ENCODE assay signal across 25 cellular contexts in genomic region chr6:111800821-111801220, GRCh38.
DNase-seq lines count a peak whose midpoint lies in the region; ATAC-seq, FAIRE-seq and TF ChIP-seq lines count a peak whose summit lies in the region.
"Had no signal": no experiment of that assay in that cellular context is flagged by ENCODE, and none has a peak within 500 bp of the region (broad histone marks: within the 10 kb centered on the region; RNA-seq: fewer than 3 reads in every experiment).

No MANE protein-coding gene starts in this region.

- H3K4me3 ChIP-seq in keratinocyte (ENCODE audit: control insufficient read depth in 2 of 3, extremely low read depth in 1 of 3, insufficient read depth in 2 of 3, low read depth in 1 of 3, low read length in 3 of 3): no peak overlapping the region
- H3K4me3 ChIP-seq: gastrocnemius medialis, pancreas had no signal

- no peaks in the 10 kb centered on the region for H3K9me3 Mint-ChIP-seq in stimulated activated naive CD8-positive, alpha-beta T cell treated with anti-CD3 and anti-CD28 coated beads, Interleukin-15, Interleukin-2, amounts not matched to agents 100 ng/mL and 50 ng/mL, for 24 hours
- no peaks in the 10 kb centered on the region for H3K9me3 Mint-ChIP-seq in stimulated activated naive CD8-positive, alpha-beta T cell treated with anti-CD3 and anti-CD28 coated beads, Interleukin-15, amount 100 ng/mL, for 72 hours
- H3K9me3 Mint-ChIP-seq in activated naive CD8-positive, alpha-beta T cell (ENCODE audit: low read depth): no peaks in the 10 kb centered on the region
- H3K9me3 Mint-ChIP-seq: CD8-positive, alpha-beta T cell; central memory CD8-positive, alpha-beta T cell; memory B cell; naive B cell; stimulated activated naive B cell treated with anti-CD40 and anti-IgM and Interleukin-4, amounts not matched to agents 10 μg/mL and 1 μg/mL and 100 μg/mL, for 72 hours; WTC11 had no signal

- no peak overlapping the region for H3K4me3 Mint-ChIP-seq in stimulated activated naive CD8-positive, alpha-beta T cell treated with anti-CD3 and anti-CD28 coated beads, Interleukin-15, Interleukin-2, amounts not matched to agents 100 ng/mL and 50 ng/mL, for 24 hours
- H3K4me3 Mint-ChIP-seq in stimulated activated naive CD8-positive, alpha-beta T cell treated with anti-CD3 and anti-CD28 coated beads, Interleukin-15, amount 100 ng/mL, for 72 hours: no peak overlapping the region
- H3K4me3 Mint-ChIP-seq in activated naive CD8-positive, alpha-beta T cell: no peak overlapping the region
- H3K4me3 Mint-ChIP-seq: CD8-positive, alpha-beta T cell; central memory CD8-positive, alpha-beta T cell; memory B cell; WTC11 had no signal

- no peaks in the 10 kb centered on the region for H3K9me3 ChIP-seq in keratinocyte (ENCODE audit: control insufficient read depth, low read depth, low read length)
- H3K9me3 ChIP-seq: gastrocnemius medialis, pancreas had no signal

- TF ChIP-seq CTCF in keratinocyte (optimal IDR thresholded peaks at IDR 0.05 in 1 of 3, IDR thresholded peaks at IDR 0.05 in 1 of 3, conservative IDR thresholded peaks at IDR 0.05 in 1 of 3; ENCODE audit: extremely low read depth in 1 of 3, insufficient read depth in 2 of 3, low read length in 3 of 3): no peak

- H3K27ac Mint-ChIP-seq in stimulated activated naive CD8-positive, alpha-beta T cell treated with anti-CD3 and anti-CD28 coated beads, Interleukin-15, Interleukin-2, amounts not matched to agents 100 ng/mL and 50 ng/mL, for 24 hours: peak overlapping the region; percentile 82
- H3K27ac Mint-ChIP-seq in stimulated activated naive CD8-positive, alpha-beta T cell treated with anti-CD3 and anti-CD28 coated beads, Interleukin-15, amount 100 ng/mL, for 72 hours: no peak overlapping the region
- peak overlapping the region; percentile 99 for H3K27ac Mint-ChIP-seq in activated naive CD8-positive, alpha-beta T cell
- H3K27ac Mint-ChIP-seq: memory B cell, WTC11 had no signal

- H2AFZ ChIP-seq in keratinocyte (ENCODE audit: control insufficient read depth, low read length): no peak overlapping the region

- H3K27me3 Mint-ChIP-seq in stimulated activated naive CD8-positive, alpha-beta T cell treated with anti-CD3 and anti-CD28 coated beads, Interleukin-15, Interleukin-2, amounts not matched to agents 100 ng/mL and 50 ng/mL, for 24 hours: no peaks in the 10 kb centered on the region
- H3K27me3 Mint-ChIP-seq in stimulated activated naive CD8-positive, alpha-beta T cell treated with anti-CD3 and anti-CD28 coated beads, Interleukin-15, amount 100 ng/mL, for 72 hours: no peaks in the 10 kb centered on the region
- H3K27me3 Mint-ChIP-seq in activated naive CD8-positive, alpha-beta T cell: no peaks in the 10 kb centered on the region
- H3K27me3 Mint-ChIP-seq: central memory CD8-positive, alpha-beta T cell; memory B cell; naive B cell; stimulated activated naive B cell treated with anti-CD40 and anti-IgM and Interleukin-4, amounts not matched to agents 10 μg/mL and 1 μg/mL and 100 μg/mL, for 72 hours had no signal

- no peak for FAIRE-seq in keratinocyte (lab: Jason Lieb, UNC)
- FAIRE-seq: pancreas, RCC 7860 had no signal

- no peak for DNase-seq in stimulated activated naive CD8-positive, alpha-beta T cell treated with anti-CD3 and anti-CD28 coated beads, Interleukin-15, amount 100 ng/mL, for 72 hours
- DNase-seq in keratinocyte (ENCODE audit: low read depth, low spot score) (no peak), NOMO-1 (lab: John Stamatoyannopoulos, UW; ENCODE audit: unreplicated experiment in 2 of 2) (no peak), NCI-H1092 (lab: John Stamatoyannopoulos, UW) (no peak)
- DNase-seq: CD8-positive, alpha-beta T cell; DMS79 treated with DMSO at 0.1 percent for 48 hours; erythroblast; gastrocnemius medialis; Kasumi-1; kidney glomerular epithelial cell; naive B cell; NCI-H1092 treated with DMSO at 0.1 percent for 48 hours; NCI-H2081 treated with DMSO at 0.1 percent for 48 hours; NK-92 treated with Interleukin-12 subunit alpha and Interleukin-12 subunit beta, amount 100 ng/mL, for 24 hours; pancreas; stimulated activated CD4-positive, alpha-beta T cell treated with anti-CD3 and anti-CD28 coated beads, Interleukin-1b, Interleukin-23, amount 100 ng/mL, for 48 hours; stimulated activated naive B cell treated with anti-CD40 and anti-IgM and Interleukin-4, amounts not matched to agents 10 μg/mL and 1 μg/mL and 100 μg/mL, for 72 hours had no signal

- peaks cover 97% of the 10 kb centered on the region for H3K4me1 Mint-ChIP-seq in stimulated activated naive CD8-positive, alpha-beta T cell treated with anti-CD3 and anti-CD28 coated beads, Interleukin-15, Interleukin-2, amounts not matched to agents 100 ng/mL and 50 ng/mL, for 24 hours (ENCODE audit: low read depth)
- peaks cover 78% of the 10 kb centered on the region for H3K4me1 Mint-ChIP-seq in stimulated activated naive CD8-positive, alpha-beta T cell treated with anti-CD3 and anti-CD28 coated beads, Interleukin-15, amount 100 ng/mL, for 72 hours
- peaks cover 93% of the 10 kb centered on the region for H3K4me1 Mint-ChIP-seq in activated naive CD8-positive, alpha-beta T cell (ENCODE audit: low read depth)

- peaks cover 9% of the 10 kb centered on the region for H3K4me1 ChIP-seq in keratinocyte (ENCODE audit: control insufficient read depth, extremely low read depth, insufficient read depth, low read length)
- H3K4me1 ChIP-seq: pancreas had no signal

- ATAC-seq in stimulated activated naive CD8-positive, alpha-beta T cell treated with anti-CD3 and anti-CD28 coated beads, Interleukin-15, amount 100 ng/mL, for 72 hours: no peak
- ATAC-seq in GM21381 (IDR thresholded peaks at IDR 0.05; ENCODE audit: unreplicated experiment): no peak
- no peak for ATAC-seq in GM21447 (IDR thresholded peaks at IDR 0.05; ENCODE audit: unreplicated experiment)
- ATAC-seq: CD8-positive, alpha-beta T cell; gastrocnemius medialis; pancreas; stimulated activated naive B cell treated with anti-CD40 and anti-IgM and Interleukin-4, amounts not matched to agents 10 μg/mL and 1 μg/mL and 100 μg/mL, for 72 hours; WTC11 had no signal

- no peaks in the 10 kb centered on the region for H4K20me1 ChIP-seq in keratinocyte (ENCODE audit: control insufficient read depth, extremely low read depth, insufficient read depth, low read length)

- H3K9me1 ChIP-seq in keratinocyte (ENCODE audit: control insufficient read depth, extremely low read depth, insufficient read depth, low read length): no peaks in the 10 kb centered on the region

- H3K27me3 ChIP-seq in keratinocyte (ENCODE audit: control insufficient read depth, extremely low read depth, insufficient read depth, low read length): no peaks in the 10 kb centered on the region
- H3K27me3 ChIP-seq: gastrocnemius medialis, pancreas had no signal

- no peak overlapping the region for H3K9ac ChIP-seq in keratinocyte (ENCODE audit: control insufficient read depth, extremely low read depth, insufficient read depth, low read length)

- H3K4me2 ChIP-seq in keratinocyte (ENCODE audit: control insufficient read depth, extremely low read depth, insufficient read depth, low read depth, low read length): peak overlapping the region; percentile 30

- dilution Hi-C loops in keratinocyte (cut with MboI; ENCODE audit: extremely low pct_ligation_motif_present, low sequenced_read_pairs): no loop called here

- H3K36me3 Mint-ChIP-seq in stimulated activated naive CD8-positive, alpha-beta T cell treated with anti-CD3 and anti-CD28 coated beads, Interleukin-15, Interleukin-2, amounts not matched to agents 100 ng/mL and 50 ng/mL, for 24 hours (ENCODE audit: low read depth): peaks cover 78% of the 10 kb centered on the region
- peaks cover 35% of the 10 kb centered on the region for H3K36me3 Mint-ChIP-seq in activated naive CD8-positive, alpha-beta T cell
- H3K36me3 Mint-ChIP-seq: WTC11 had no signal

- H3K79me2 ChIP-seq in keratinocyte (ENCODE audit: control insufficient read depth, insufficient read depth, low read length): peaks cover 2% of the 10 kb centered on the region

- no peaks in the 10 kb centered on the region for H3K36me3 ChIP-seq in keratinocyte (ENCODE audit: control insufficient read depth in 2 of 2, extremely low read depth in 1 of 2, insufficient read depth in 2 of 2, low read length in 2 of 2)
- H3K36me3 ChIP-seq: gastrocnemius medialis, pancreas had no signal

- no peak overlapping the region for H3K27ac ChIP-seq in keratinocyte (ENCODE audit: control insufficient read depth, insufficient read depth, low read length)
- H3K27ac ChIP-seq: gastrocnemius medialis, pancreas had no signal

Comparison
In these comparisons a context has a peak if more than half of its experiments do, and no peak if none do; other contexts are left out.
1. H3K27ac Mint-ChIP-seq: peak in stimulated activated naive CD8-positive, alpha-beta T cell treated with anti-CD3 and anti-CD28 coated beads, Interleukin-15, Interleukin-2, amounts not matched to agents 100 ng/mL and 50 ng/mL, for 24 hours (single experiment) and activated naive CD8-positive, alpha-beta T cell (single experiment); none in stimulated activated naive CD8-positive, alpha-beta T cell treated with anti-CD3 and anti-CD28 coated beads, Interleukin-15, amount 100 ng/mL, for 72 hours (0 of 2).